8 cellular contexts compared by ENCODE assay signal in the genomic region with DNA sequence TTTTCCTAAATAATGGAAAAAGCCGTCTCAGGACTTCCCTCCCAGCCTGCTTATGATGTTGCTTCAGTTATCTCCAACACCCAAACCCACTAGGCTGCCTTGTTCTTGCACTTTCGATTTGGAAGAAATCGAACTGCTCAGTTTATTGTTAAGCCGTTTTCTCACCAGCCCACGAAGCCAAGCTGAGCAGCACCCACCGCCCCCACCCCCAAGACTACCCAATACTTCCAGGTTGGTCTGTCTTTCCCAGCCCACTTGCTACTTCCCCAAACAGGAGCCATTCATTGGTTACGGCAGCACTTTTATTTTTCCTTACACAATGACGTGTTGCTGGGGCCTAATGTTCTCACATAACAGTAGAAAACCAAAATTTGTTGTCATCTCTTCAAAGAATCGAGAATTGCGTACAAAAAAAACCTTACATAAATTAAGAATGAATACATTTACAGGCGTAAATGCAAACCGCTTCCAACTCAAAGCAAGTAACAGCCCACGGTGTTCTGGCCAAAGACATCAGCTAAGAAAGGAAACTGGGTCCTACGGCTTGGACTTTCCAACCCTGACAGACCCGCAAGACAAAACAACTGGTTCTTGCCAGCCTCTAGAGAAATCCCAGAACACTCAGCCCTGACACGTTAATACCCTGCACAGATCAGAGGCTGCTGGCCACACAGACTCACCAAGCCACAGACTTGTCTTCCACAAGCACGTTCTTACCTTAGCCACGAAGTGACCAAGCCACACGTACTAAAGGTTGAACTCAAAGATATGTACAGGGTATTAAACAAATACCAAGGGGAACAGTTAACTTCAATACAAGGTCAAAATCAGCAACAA. TPM values are rescaled to one million over a fixed set of nuclear protein-coding genes. Genes with fewer than 3 reads are reported as not detected.
DNase-seq lines count a peak whose midpoint lies in the region; ATAC-seq lines count a peak whose summit lies in the region.

No MANE protein-coding gene starts in this region.

- peak overlapping the region; percentile 95 for H3K4me3 ChIP-seq in rectal smooth muscle tissue (ENCODE audit: low read length)

- peak overlapping the region; percentile 95 for H3K27ac ChIP-seq in rectal smooth muscle tissue (ENCODE audit: low read depth, low read length)

- H3K9ac ChIP-seq in rectal smooth muscle tissue (ENCODE audit: low read length) = peak overlapping the region; percentile 96

- ATAC-seq in esophagus mucosa (no peak), GM21515 (IDR thresholded peaks at IDR 0.05; ENCODE audit: unreplicated experiment) (no peak)

- H3K9me3 Mint-ChIP-seq in activated CD4-positive, alpha-beta memory T cell treated with anti-CD3 and anti-CD28 coated beads for 36 hours = no peaks in the 10 kb centered on the region

- peak overlapping the region; percentile 89 for H3K4me3 Mint-ChIP-seq in activated CD4-positive, alpha-beta memory T cell treated with anti-CD3 and anti-CD28 coated beads for 36 hours

- intact Hi-C loops in activated CD4-positive, alpha-beta memory T cell treated with anti-CD3 and anti-CD28 coated beads for 36 hours (cut with micrococcal nuclease) = no loop called here

- H3K36me3 ChIP-seq in rectal smooth muscle tissue (ENCODE audit: control insufficient read depth, insufficient read depth, low read length) = peaks cover 36% of the 10 kb centered on the region

- DNase-seq in activated CD4-positive, alpha-beta T cell treated with anti-CD3 and anti-CD28 coated beads for 4 hours = peak; percentile 42 to 46
- no peak for DNase-seq in activated CD4-positive, alpha-beta T cell treated with anti-CD3 and anti-CD28 coated beads for 1 hour
- peak; percentile 51 for DNase-seq in activated CD4-positive, alpha-beta memory T cell treated with anti-CD3 and anti-CD28 coated beads for 36 hours
- DNase-seq in fibroblast of peridontal ligament (ENCODE audit: extremely low read depth) = peak; percentile 40
- no peak for DNase-seq in SW480 (ENCODE audit: low spot score)

- peaks cover 41% of the 10 kb centered on the region for H3K36me3 Mint-ChIP-seq in activated CD4-positive, alpha-beta memory T cell treated with anti-CD3 and anti-CD28 coated beads for 36 hours

- peaks cover 19% of the 10 kb centered on the region for H3K4me1 Mint-ChIP-seq in activated CD4-positive, alpha-beta memory T cell treated with anti-CD3 and anti-CD28 coated beads for 36 hours (ENCODE audit: low read depth)

- no peaks in the 10 kb centered on the region for H3K27me3 ChIP-seq in rectal smooth muscle tissue (ENCODE audit: control insufficient read depth, insufficient read depth, low read length)

- CTCF ChIA-PET in activated CD4-positive, alpha-beta memory T cell treated with anti-CD3 and anti-CD28 coated beads for 36 hours (lab: Charles Lee) = interaction anchor here (1.1 to 1.8 kb wide), 3 partner anchors 9 to 257 kb away, joined by 3 to 7 read pairs (median 5); no protein-coding TSS in a partner anchor

- H3K4me1 ChIP-seq in rectal smooth muscle tissue (ENCODE audit: control insufficient read depth, insufficient read depth, low read length) = peaks cover 4% of the 10 kb centered on the region

- POLR2A ChIA-PET in activated CD4-positive, alpha-beta memory T cell treated with anti-CD3 and anti-CD28 coated beads for 36 hours (lab: Charles Lee) = interaction anchor here (1.1 to 1.4 kb wide), 3 partner anchors 10 to 43 kb away, joined by 3 to 5 read pairs (median 5); a partner anchor contains a TSS

- H3K27me3 Mint-ChIP-seq in activated CD4-positive, alpha-beta memory T cell treated with anti-CD3 and anti-CD28 coated beads for 36 hours = no peaks in the 10 kb centered on the region

- H3K27ac Mint-ChIP-seq in activated CD4-positive, alpha-beta memory T cell treated with anti-CD3 and anti-CD28 coated beads for 36 hours = peak overlapping the region; percentile 86

RNA-seq across cellular contexts. Expression of a gene that starts 2.7 kb away (rescaled TPM):
- total RNA-seq in activated CD4-positive, alpha-beta memory T cell treated with anti-CD3 and anti-CD28 coated beads for 36 hours = 1,000 to 10,000 TPM; 3,773 to 3,928 TPM
- total RNA-seq in esophagus mucosa = 4,027 TPM

RNA-seq across cellular contexts. Expression of a gene that starts 18.3 kb away (rescaled TPM):
- total RNA-seq in activated CD4-positive, alpha-beta memory T cell treated with anti-CD3 and anti-CD28 coated beads for 36 hours = under 1 TPM; 0.33 to 0.46 TPM
- 0.76 TPM for total RNA-seq in esophagus mucosa

RNA-seq across cellular contexts. Expression of a gene that starts 42.2 kb away (rescaled TPM):
- 10 to 100 TPM; 33.5 to 39.7 TPM for total RNA-seq in activated CD4-positive, alpha-beta memory T cell treated with anti-CD3 and anti-CD28 coated beads for 36 hours
- 16.3 TPM for total RNA-seq in esophagus mucosa

Comparison
In these comparisons a context has a peak if more than half of its experiments do, and no peak if none do; other contexts are left out.
1. DNase-seq: peak in activated CD4-positive, alpha-beta T cell treated with anti-CD3 and anti-CD28 coated beads for 4 hours (2 of 2), activated CD4-positive, alpha-beta memory T cell treated with anti-CD3 and anti-CD28 coated beads for 36 hours (single experiment) and fibroblast of peridontal ligament (single experiment); none in activated CD4-positive, alpha-beta T cell treated with anti-CD3 and anti-CD28 coated beads for 1 hour (single experiment) and SW480 (single experiment).